In the genomic region with DNA sequence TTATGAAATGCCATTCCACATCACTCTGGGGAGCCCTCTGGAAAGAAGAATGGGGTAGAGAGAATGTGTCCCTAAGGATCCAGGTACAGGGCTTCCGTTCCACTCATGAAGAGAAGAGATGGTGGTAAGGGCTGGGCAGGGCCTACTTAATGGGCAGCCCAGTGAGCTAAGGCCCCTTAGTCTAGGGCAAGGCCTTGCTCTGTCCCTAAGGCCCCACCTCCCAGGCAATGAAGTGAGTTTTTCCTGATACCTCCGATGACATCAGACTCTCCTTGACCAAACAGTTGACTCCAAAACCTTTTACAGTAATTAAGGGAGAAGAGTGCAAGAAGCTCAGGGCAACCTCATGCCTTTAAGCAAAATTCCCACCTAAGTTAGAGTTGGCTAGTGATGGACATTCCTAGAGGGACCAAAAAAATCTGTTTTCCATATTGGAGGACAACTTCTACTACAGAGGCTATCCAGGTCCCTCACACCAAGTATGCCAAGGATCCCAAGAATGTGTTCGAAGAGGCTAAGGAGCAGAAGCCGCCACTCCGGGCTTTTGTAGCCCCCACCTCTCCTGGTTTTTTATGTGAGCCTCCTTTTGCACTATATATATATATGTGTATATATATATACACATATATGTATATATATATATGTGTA, we compare ENCODE assay signal across 17 cellular contexts. TPM values are rescaled to one million over a fixed set of nuclear protein-coding genes. Genes with fewer than 3 reads are reported as not detected.
A peak's percentile ranks its signal among the peaks of the same experiment; 100 is the strongest.
DNase-seq lines count a peak whose midpoint lies in the region; ATAC-seq and TF ChIP-seq lines count a peak whose summit lies in the region.
"Had no signal": no experiment of that assay in that cellular context is flagged by ENCODE, and none has a peak within 500 bp of the region (broad histone marks: within the 10 kb centered on the region; RNA-seq: fewer than 3 reads in every experiment).

No MANE protein-coding gene starts in this region.

- peaks cover 33% of the 10 kb centered on the region for H3K36me3 Mint-ChIP-seq in activated T-cell treated with anti-CD3 and anti-CD28 coated beads, Interleukin-2, amount 50 U/mL, for 24 hours (ENCODE audit: low read depth)
- peaks cover 6% of the 10 kb centered on the region for H3K36me3 Mint-ChIP-seq in activated T-cell treated with anti-CD3 and anti-CD28 coated beads, Interleukin-2, amount 50 U/mL, for 4 hours (ENCODE audit: insufficient read depth)
- H3K36me3 Mint-ChIP-seq: mesothelial cell of epicardium had no signal

- no peaks in the 10 kb centered on the region for H3K27me3 Mint-ChIP-seq in activated T-cell treated with anti-CD3 and anti-CD28 coated beads, Interleukin-2, amount 50 U/mL, for 24 hours
- H3K27me3 Mint-ChIP-seq in activated T-cell treated with anti-CD3 and anti-CD28 coated beads, Interleukin-2, amount 50 U/mL, for 4 hours (ENCODE audit: low read depth) = no peaks in the 10 kb centered on the region

- H3K4me1 Mint-ChIP-seq in activated T-cell treated with anti-CD3 and anti-CD28 coated beads, Interleukin-2, amount 50 U/mL, for 24 hours (ENCODE audit: low read depth) = peaks cover 74% of the 10 kb centered on the region
- peaks cover 75% of the 10 kb centered on the region for H3K4me1 Mint-ChIP-seq in activated T-cell treated with anti-CD3 and anti-CD28 coated beads, Interleukin-2, amount 50 U/mL, for 4 hours (ENCODE audit: low read depth)

- H4K20me1 ChIP-seq in OCI-LY7 (ENCODE audit: insufficient read depth, low read length) (no peaks in the 10 kb centered on the region; the same call in 1 of the 2 replicates), PC-9 (ENCODE audit: insufficient read depth) (0 out of 2 replicates have a peak, but pooled peaks cover 3% of the 10 kb centered on the region)

- peaks cover 8% of the 10 kb centered on the region; the same call in 1 of the 2 replicates for H3F3A ChIP-seq in PC-9 (ENCODE audit: insufficient read depth, low read depth)

- no peak for DNase-seq in activated T-cell treated with anti-CD3 and anti-CD28 coated beads, Interleukin-2, amount 50 U/mL, for 24 hours
- no peak for DNase-seq in activated T-cell treated with anti-CD3 and anti-CD28 coated beads, Interleukin-2, amount 50 U/mL, for 4 hours
- DNase-seq in ascending aorta (ENCODE audit: low spot score in 2 of 2) = no peak
- peak; percentile 19 for DNase-seq in kidney tubule cell (ENCODE audit: low spot score)
- peak in 1 of 2 donors; percentile 53 for DNase-seq in suprapubic skin (ENCODE audit: low spot score in 2 of 2)
- no peak for DNase-seq in OCI-LY7 (ENCODE audit: low spot score)
- DNase-seq in PC-9 = no peak
- DNase-seq in SKM-1 (lab: John Stamatoyannopoulos, UW; ENCODE audit: unreplicated experiment) = no peak
- DNase-seq: activated CD4-positive, alpha-beta T cell treated with anti-CD3 and anti-CD28 coated beads for 1 hour; activated effector memory CD4-positive, alpha-beta T cell treated with Interleukin-2 at 50 U/mL for 16 hours; cortex of kidney; DMS 273 treated with DMSO at 0.1 percent for 48 hours; retina; SK-N-SH had no signal

- peak overlapping the region; percentile 37 to 92 for H3K4me3 ChIP-seq in ascending aorta
- peak overlapping the region; percentile 17 for H3K4me3 ChIP-seq in suprapubic skin
- no peak overlapping the region for H3K4me3 ChIP-seq in OCI-LY7 (ENCODE audit: low read depth, low read length, poor library complexity, severe bottlenecking)
- no peak overlapping the region for H3K4me3 ChIP-seq in PC-9
- H3K4me3 ChIP-seq: A549 had no signal

- H3K9me3 Mint-ChIP-seq in activated T-cell treated with anti-CD3 and anti-CD28 coated beads, Interleukin-2, amount 50 U/mL, for 24 hours = no peaks in the 10 kb centered on the region
- H3K9me3 Mint-ChIP-seq in activated T-cell treated with anti-CD3 and anti-CD28 coated beads, Interleukin-2, amount 50 U/mL, for 4 hours = no peaks in the 10 kb centered on the region
- H3K9me3 Mint-ChIP-seq: mesothelial cell of epicardium had no signal

- H3K4me2 ChIP-seq in OCI-LY7 (ENCODE audit: low read length) = no peak overlapping the region
- H3K4me2 ChIP-seq in PC-9 = no peak overlapping the region
- H3K4me2 ChIP-seq: A549 had no signal

- no peaks in the 10 kb centered on the region for H3K27me3 ChIP-seq in ascending aorta
- H3K27me3 ChIP-seq in suprapubic skin = no peaks in the 10 kb centered on the region
- no peaks in the 10 kb centered on the region for H3K27me3 ChIP-seq in PC-9 (ENCODE audit: insufficient read depth, low read depth)

- H3K27ac ChIP-seq in ascending aorta = peak overlapping the region; percentile 57 to 69
- peak overlapping the region; percentile 2 for H3K27ac ChIP-seq in suprapubic skin
- H3K27ac ChIP-seq in OCI-LY7 (ENCODE audit: low read depth, low read length, poor library complexity, severe bottlenecking) = no peak overlapping the region
- H3K27ac ChIP-seq in PC-9 = no peak overlapping the region
- H3K27ac ChIP-seq: A549, HL-60 had no signal

- no peak overlapping the region for H3K4me3 Mint-ChIP-seq in activated T-cell treated with anti-CD3 and anti-CD28 coated beads, Interleukin-2, amount 50 U/mL, for 24 hours
- H3K4me3 Mint-ChIP-seq in activated T-cell treated with anti-CD3 and anti-CD28 coated beads, Interleukin-2, amount 50 U/mL, for 4 hours = no peak overlapping the region
- H3K4me3 Mint-ChIP-seq: mesothelial cell of epicardium had no signal

- H3K36me3 ChIP-seq in ascending aorta (peaks cover 3 to 17% of the 10 kb centered on the region in 2 donors), suprapubic skin (peaks cover 6% of the 10 kb centered on the region), OCI-LY7 (ENCODE audit: insufficient read depth, low read length) (no peaks in the 10 kb centered on the region), PC-9 (ENCODE audit: low read depth) (no peaks in the 10 kb centered on the region)

- 92% methylated on average over 5 of the region's 5 CpGs for whole genome bisulfite sequencing in suprapubic skin

- H2AFZ ChIP-seq in OCI-LY7 (ENCODE audit: low read length) = no peak overlapping the region
- H2AFZ ChIP-seq in PC-9 = no peak overlapping the region

- CTCF ChIA-PET in OCI-LY7 (lab: Charles Lee; ENCODE audit: unreplicated experiment) = no interaction called here
- CTCF ChIA-PET in PC-9 (lab: Charles Lee) = no interaction called here

- H3K27ac Mint-ChIP-seq in activated T-cell treated with anti-CD3 and anti-CD28 coated beads, Interleukin-2, amount 50 U/mL, for 24 hours = peak overlapping the region; percentile 94
- H3K27ac Mint-ChIP-seq: mesothelial cell of epicardium had no signal

- peaks cover 31 to 64% of the 10 kb centered on the region in 2 donors for H3K4me1 ChIP-seq in ascending aorta
- peaks cover 61% of the 10 kb centered on the region for H3K4me1 ChIP-seq in suprapubic skin
- peaks cover 36% of the 10 kb centered on the region for H3K4me1 ChIP-seq in OCI-LY7 (ENCODE audit: insufficient read depth, low read length, poor library complexity, severe bottlenecking)
- peaks cover 21% of the 10 kb centered on the region for H3K4me1 ChIP-seq in PC-9 (replicated peaks; ENCODE audit: insufficient read depth)
- H3K4me1 ChIP-seq: A549 had no signal

- no peak for ATAC-seq in activated T-cell treated with anti-CD3 and anti-CD28 coated beads, Interleukin-2, amount 50 U/mL, for 4 hours
- ATAC-seq: A549 had no signal

- no peak for TF ChIP-seq POLR2A in suprapubic skin (IDR thresholded peaks at IDR 0.05)

- TF ChIP-seq CTCF in ascending aorta (IDR thresholded peaks at IDR 0.05) (no peak), suprapubic skin (IDR thresholded peaks at IDR 0.05) (no peak), OCI-LY7 (conservative IDR thresholded peaks at IDR 0.05; ENCODE audit: low read length) (no peak), PC-9 (conservative IDR thresholded peaks at IDR 0.05) (no peak)

- H3K9me2 ChIP-seq in OCI-LY7 (ENCODE audit: insufficient read depth, low read length) (no peaks in the 10 kb centered on the region), PC-9 (ENCODE audit: insufficient read depth) (no peaks in the 10 kb centered on the region)
- H3K9me2 ChIP-seq: SK-N-SH had no signal

- intact Hi-C loops in ascending aorta (cut with DNase I) = no loop called here
- intact Hi-C loops in OCI-LY7 (cut with micrococcal nuclease; ENCODE audit: unreplicated experiment) = no loop called here
- intact Hi-C loops in PC-9 (cut with micrococcal nuclease; ENCODE audit: unreplicated experiment) = no loop called here

- TF ChIP-seq EP300 in suprapubic skin (IDR thresholded peaks at IDR 0.05) = no peak

- no TSS peak for BruUV-seq in OCI-LY7 (replicated peaks; lab: Mats Ljungman, UMichigan)
- no TSS peak for BruUV-seq in PC-9 (replicated peaks; lab: Mats Ljungman, UMichigan)

- POLR2A ChIA-PET in OCI-LY7 (lab: Charles Lee) = interaction anchor here (1.6 kb wide), 1 partner anchor 10 kb away, joined by 3 read pairs; no protein-coding TSS in a partner anchor
- POLR2A ChIA-PET in PC-9 (lab: Charles Lee; ENCODE audit: unreplicated experiment) = no interaction called here

- H3K79me2 ChIP-seq in OCI-LY7 (ENCODE audit: insufficient read depth, low read depth, low read length) = no peaks in the 10 kb centered on the region
- 0 out of 2 replicates have a peak, but pooled peaks cover 10% of the 10 kb centered on the region for H3K79me2 ChIP-seq in PC-9 (ENCODE audit: low read depth)

- H3K9me3 ChIP-seq in ascending aorta (no peaks in the 10 kb centered on the region), suprapubic skin (no peaks in the 10 kb centered on the region), OCI-LY7 (ENCODE audit: low read length) (no peaks in the 10 kb centered on the region), PC-9 (ENCODE audit: insufficient read depth, low read depth) (no peaks in the 10 kb centered on the region)
- H3K9me3 ChIP-seq: A549, SK-N-SH had no signal

RNA-seq across cellular contexts. Expression of a gene that starts 5.9 kb away (rescaled TPM):
- 10 to 100 TPM; 21.3 to 25.3 (median 24.6) TPM for total RNA-seq in activated T-cell treated with anti-CD3 and anti-CD28 coated beads, Interleukin-2, amount 50 U/mL, for 4 hours
- total RNA-seq in ascending aorta (98.7 TPM), suprapubic skin (100 to 1,000 TPM in 3 of 4 donors, 10 to 100 TPM in 1; 90.0 to 118 (median 109) TPM), OCI-LY7 (2022) (1.9 and 2.3 TPM in 2 replicates), PC-9 (2021) (7.0 and 9.2 TPM in 2 replicates)
- 1.4 and 2.3 TPM in 2 replicates for total RNA-seq in OCI-LY7 (2014; rRNA removed; shearing (Covaris generic))

Comparison
In these comparisons a context has a peak if more than half of its experiments do, and no peak if none do; other contexts are left out.
1. H3K27ac ChIP-seq: peak in ascending aorta (2 of 2) and suprapubic skin (single experiment); none in OCI-LY7 (single experiment) and PC-9 (single experiment).
2. H3K4me3 ChIP-seq: peak in ascending aorta (2 of 2) and suprapubic skin (single experiment); none in OCI-LY7 (single experiment) and PC-9 (single experiment).